In genomic region chr10:7311256-7312178, GRCh38 we compare ENCODE assay signal across 17 cellular contexts.
DNase-seq lines count a peak whose midpoint lies in the region; ATAC-seq, FAIRE-seq and TF ChIP-seq lines count a peak whose summit lies in the region.
"Had no signal": no experiment of that assay in that cellular context is flagged by ENCODE, and none has a peak within 500 bp of the region (broad histone marks: within the 10 kb centered on the region; RNA-seq: fewer than 3 reads in every experiment).

No MANE protein-coding gene starts in this region.

- H4K91ac ChIP-seq in mesenchymal stem cell (ENCODE audit: low read length): no peak overlapping the region

- H3K27ac ChIP-seq in K562 (ENCODE audit: extremely low read depth, low read depth, low read length): no peak overlapping the region
- no peak overlapping the region for H3K27ac ChIP-seq in mesenchymal stem cell (ENCODE audit: low read length, poor library complexity, severe bottlenecking)
- H3K27ac ChIP-seq: right lobe of liver, suprapubic skin had no signal

- no peak for ATAC-seq in K562
- ATAC-seq: activated T-helper 17 cell treated with anti-CD3 and anti-CD28 coated beads, Interleukin-2, amount 50 U/mL, for 72 hours; right lobe of liver; WTC11 had no signal

- no peak overlapping the region for H2AK5ac ChIP-seq in mesenchymal stem cell (ENCODE audit: low read length, severe bottlenecking)

- H3K79me1 ChIP-seq in mesenchymal stem cell (replicated peaks; ENCODE audit: low read length, poor library complexity, severe bottlenecking): no peaks in the 10 kb centered on the region

- CTCF ChIA-PET in K562 (lab: Yijun Ruan, JAX; ENCODE audit: low intra/inter-chr PET ratio): no interaction called here

- no peak overlapping the region for H4K8ac ChIP-seq in mesenchymal stem cell (ENCODE audit: low read length)

- in situ Hi-C loops in K562 (cut with MboI) (no loop called here), GM13976 (cut with MboI; ENCODE audit: low sequenced_read_pairs, unreplicated experiment) (no loop called here)

- H3K18ac ChIP-seq in mesenchymal stem cell (ENCODE audit: low read depth in 1 of 2, low read length in 2 of 2): no peak overlapping the region

- H3K4me1 ChIP-seq in K562 (replicated peaks in 1 of 2; ENCODE audit: control insufficient read depth in 2 of 2, insufficient read depth in 2 of 2, low read length in 2 of 2) (peaks cover 3 to 8% of the 10 kb centered on the region in 2 experiments; a peak in 2 of 5 replicates), mesenchymal stem cell (ENCODE audit: control insufficient read depth, insufficient read depth, low read depth, low read length) (no peaks in the 10 kb centered on the region)
- H3K4me1 ChIP-seq: right lobe of liver, suprapubic skin had no signal

- 48% methylated on average over 11 of the region's 13 CpGs for WGBS in K562 (ENCODE audit: insufficient coverage, low coverage, missing lambda C conversion rate)
- 31% methylated on average over 4 of the region's 13 CpGs for WGBS in mesenchymal stem cell

- H3K36me3 ChIP-seq in K562 (ENCODE audit: control insufficient read depth, insufficient read depth, low read length): no peaks in the 10 kb centered on the region
- no peaks in the 10 kb centered on the region for H3K36me3 ChIP-seq in mesenchymal stem cell (ENCODE audit: control insufficient read depth in 1 of 2, insufficient read depth in 2 of 2, low read depth in 1 of 2, low read length in 2 of 2)
- H3K36me3 ChIP-seq: right lobe of liver, suprapubic skin had no signal

- TF ChIP-seq RAD21 in K562 (CRISPR knock-in tag; conservative IDR thresholded peaks at IDR 0.05 in 1 of 2, IDR thresholded peaks at IDR 0.05 in 1 of 2): no peak

- H2BK120ac ChIP-seq in mesenchymal stem cell (ENCODE audit: low read depth, low read length): no peak overlapping the region

- TF ChIP-seq CTCF in K562 (IDR thresholded peaks at IDR 0.05 in 2 of 3, conservative IDR thresholded peaks at IDR 0.05 in 1 of 3; ENCODE audit: insufficient read depth in 2 of 3, low read depth in 1 of 3, low read length in 3 of 3) (no peak), GM13976 (IDR thresholded peaks at IDR 0.05; ENCODE audit: borderline replicate concordance, control extremely low read depth, extremely low read depth, insufficient read depth, missing control alignments) (no peak)

- H3K9me3 ChIP-seq in K562 (replicated peaks; ENCODE audit: control insufficient read depth, insufficient read depth, low read depth, low read length): no peaks in the 10 kb centered on the region
- peaks cover 6% of the 10 kb centered on the region for H3K9me3 ChIP-seq in mesenchymal stem cell (ENCODE audit: control insufficient read depth, low read length)
- H3K9me3 ChIP-seq: right lobe of liver, suprapubic skin had no signal

- H3K9ac ChIP-seq in K562 (ENCODE audit: insufficient read depth in 1 of 2, low read depth in 2 of 2, low read length in 2 of 2) (no peak overlapping the region), mesenchymal stem cell (ENCODE audit: low read length) (no peak overlapping the region)

- H2BK5ac ChIP-seq in mesenchymal stem cell (ENCODE audit: low read depth, low read length, poor library complexity, severe bottlenecking): no peak overlapping the region

- H2AFZ ChIP-seq in K562 (ENCODE audit: low read depth, low read length) (no peak overlapping the region), mesenchymal stem cell (ENCODE audit: low read depth, low read length) (no peak overlapping the region)

- H4K20me1 ChIP-seq in K562 (replicated peaks; ENCODE audit: control insufficient read depth, insufficient read depth, low read length): no peaks in the 10 kb centered on the region; the same call in 1 of the 2 replicates

- BruUV-seq in K562 (replicated peaks; lab: Mats Ljungman, UMichigan): no TSS peak

- peaks cover 79% of the 10 kb centered on the region for H3K79me2 ChIP-seq in K562 (ENCODE audit: control insufficient read depth, insufficient read depth, low read length)

- TF ChIP-seq EP300 in K562 (IDR thresholded peaks at IDR 0.05; ENCODE audit: low read length): no peak

- no peak for TF ChIP-seq POLR2A in K562 (conservative IDR thresholded peaks at IDR 0.05)

- H3K23ac ChIP-seq in mesenchymal stem cell (ENCODE audit: low read length in 2 of 2): no peak overlapping the region

- H3K4me2 ChIP-seq in K562 (ENCODE audit: insufficient read depth, low read length) (no peak overlapping the region), mesenchymal stem cell (ENCODE audit: low read length, poor library complexity, severe bottlenecking) (no peak overlapping the region)

- no peaks in the 10 kb centered on the region for H3K27me3 ChIP-seq in K562 (ENCODE audit: control insufficient read depth in 2 of 2, insufficient read depth in 2 of 2, low read length in 2 of 2)
- H3K27me3 ChIP-seq in mesenchymal stem cell (ENCODE audit: control insufficient read depth in 1 of 2, insufficient read depth in 1 of 2, low read length in 2 of 2): no peaks in the 10 kb centered on the region
- H3K27me3 ChIP-seq: right lobe of liver, suprapubic skin had no signal

- no peak overlapping the region for H3K4me3 ChIP-seq in K562
- no peak overlapping the region for H3K4me3 ChIP-seq in mesenchymal stem cell (ENCODE audit: insufficient read depth in 1 of 2, low read depth in 1 of 2, low read length in 2 of 2)
- H3K4me3 ChIP-seq: right lobe of liver, suprapubic skin had no signal

- intact Hi-C loops in K562 (cut with micrococcal nuclease): loop anchor here (10.0 kb wide), 1 partner anchor 93 kb away; no protein-coding TSS in a partner anchor

- no peaks in the 10 kb centered on the region for H3K9me1 ChIP-seq in K562 (ENCODE audit: control insufficient read depth, insufficient read depth, low read length)

- no peak overlapping the region for H2BK12ac ChIP-seq in mesenchymal stem cell (ENCODE audit: low read length in 2 of 2)

- H3K4ac ChIP-seq in mesenchymal stem cell (ENCODE audit: low read depth in 1 of 2, low read length in 2 of 2): no peak overlapping the region

- POLR2A ChIA-PET in K562 (lab: Yijun Ruan, JAX): interaction anchor here (1.2 kb wide), 1 partner anchor 9 kb away, joined by 4 read pairs; no protein-coding TSS in a partner anchor

- no peak overlapping the region for H3K14ac ChIP-seq in mesenchymal stem cell (ENCODE audit: low read length in 2 of 2)

- FAIRE-seq in K562 (lab: Jason Lieb, UNC): no peak
- FAIRE-seq: endothelial cell of umbilical vein, GM18507, H1 had no signal

- no peak overlapping the region for H2BK15ac ChIP-seq in mesenchymal stem cell (ENCODE audit: low read depth, poor library complexity, severe bottlenecking)

- DNase-seq in Daoy (ENCODE audit: low read depth): peak; percentile 69
- peak; percentile 79 for DNase-seq in M059J (ENCODE audit: low read depth)
- DNase-seq in K562 (ENCODE audit: extremely low read depth in 1 of 4, low spot score in 3 of 4): no peak
- DNase-seq in mesenchymal stem cell: peak; percentile 38
- DNase-seq in epidermal melanocyte (ENCODE audit: insufficient read length, low spot score): no peak
- DNase-seq in GM13976 (ENCODE audit: low spot score): no peak
- DNase-seq in activated CD4-positive, alpha-beta T cell treated with anti-CD3 and anti-CD28 coated beads for 4 hours: no peak
- DNase-seq: amniotic stem cell, NCI-H187 treated with DMSO at 0.1 percent for 48 hours, NCI-H524 treated with DMSO at 0.1 percent for 48 hours, right lobe of liver had no signal

TF ChIP-seq in K562, 482 proteins besides CTCF, POLR2A, EP300 and RAD21 (continues in another document):
- TF ChIP-seq DPF2 (IDR thresholded peaks at IDR 0.05) (0 out of 2 replicates have a peak, but pooled peaks have one; percentile 34), SMAD1 (IDR thresholded peaks at IDR 0.05; ENCODE audit: low read depth, low read length, partially characterized antibody) (no peak), KDM1A (IDR thresholded peaks at IDR 0.05) (peak; percentile 61 to 66; a peak in 2 of 4 replicates), ZFPM2 (CRISPR knock-in tag; IDR thresholded peaks at IDR 0.05) (no peak), NFE2 (IDR thresholded peaks at IDR 0.05; ENCODE audit: low read depth) (0 out of 2 replicates have a peak, but pooled peaks have one; percentile 9), ZNF551 (CRISPR knock-in tag; IDR thresholded peaks at IDR 0.05) (no peak), JUND (IDR thresholded peaks at IDR 0.05; ENCODE audit: borderline replicate concordance, low read depth, low read length) (no peak), JUND (tag; IDR thresholded peaks at IDR 0.05; ENCODE audit: borderline replicate concordance, low read depth, low read length) (peak; percentile 39; the same call in 1 of the 3 replicates)
- TF ChIP-seq, protein P1, sequence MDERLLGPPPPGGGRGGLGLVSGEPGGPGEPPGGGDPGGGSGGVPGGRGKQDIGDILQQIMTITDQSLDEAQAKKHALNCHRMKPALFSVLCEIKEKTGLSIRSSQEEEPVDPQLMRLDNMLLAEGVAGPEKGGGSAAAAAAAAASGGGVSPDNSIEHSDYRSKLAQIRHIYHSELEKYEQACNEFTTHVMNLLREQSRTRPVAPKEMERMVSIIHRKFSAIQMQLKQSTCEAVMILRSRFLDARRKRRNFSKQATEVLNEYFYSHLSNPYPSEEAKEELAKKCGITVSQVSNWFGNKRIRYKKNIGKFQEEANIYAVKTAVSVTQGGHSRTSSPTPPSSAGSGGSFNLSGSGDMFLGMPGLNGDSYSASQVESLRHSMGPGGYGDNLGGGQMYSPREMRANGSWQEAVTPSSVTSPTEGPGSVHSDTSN (CRISPR knock-in tag; IDR thresholded peaks at IDR 0.05; ENCODE audit: low read depth): no peak
- TF ChIP-seq, protein P1 (tag; conservative IDR thresholded peaks at IDR 0.05; ENCODE audit: low read depth): peak; percentile 90
- TF ChIP-seq, protein P2, sequence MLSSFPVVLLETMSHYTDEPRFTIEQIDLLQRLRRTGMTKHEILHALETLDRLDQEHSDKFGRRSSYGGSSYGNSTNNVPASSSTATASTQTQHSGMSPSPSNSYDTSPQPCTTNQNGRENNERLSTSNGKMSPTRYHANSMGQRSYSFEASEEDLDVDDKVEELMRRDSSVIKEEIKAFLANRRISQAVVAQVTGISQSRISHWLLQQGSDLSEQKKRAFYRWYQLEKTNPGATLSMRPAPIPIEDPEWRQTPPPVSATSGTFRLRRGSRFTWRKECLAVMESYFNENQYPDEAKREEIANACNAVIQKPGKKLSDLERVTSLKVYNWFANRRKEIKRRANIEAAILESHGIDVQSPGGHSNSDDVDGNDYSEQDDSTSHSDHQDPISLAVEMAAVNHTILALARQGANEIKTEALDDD (IDR thresholded peaks at IDR 0.05): peak; percentile 35; the same call in 1 of the 2 replicates

Comparison
In these comparisons a context has a peak if more than half of its experiments do, and no peak if none do; other contexts are left out.
1. DNase-seq: peak in Daoy (single experiment), M059J (single experiment) and mesenchymal stem cell (single experiment); none in K562 (0 of 4), epidermal melanocyte (single experiment), GM13976 (single experiment) and activated CD4-positive, alpha-beta T cell treated with anti-CD3 and anti-CD28 coated beads for 4 hours (0 of 2).